In the genomic region with DNA sequence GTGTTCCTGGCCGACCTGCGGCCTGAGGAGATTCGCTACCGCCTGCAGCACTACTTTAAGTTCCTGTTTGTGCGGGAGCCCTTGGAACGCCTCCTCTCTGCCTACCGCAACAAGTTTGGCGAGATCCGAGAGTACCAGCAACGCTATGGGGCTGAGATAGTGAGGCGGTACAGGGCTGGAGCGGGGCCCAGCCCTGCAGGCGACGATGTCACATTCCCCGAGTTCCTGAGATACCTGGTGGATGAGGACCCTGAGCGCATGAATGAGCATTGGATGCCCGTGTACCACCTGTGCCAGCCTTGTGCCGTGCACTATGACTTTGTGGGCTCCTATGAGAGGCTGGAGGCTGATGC, we compare ENCODE assay signal across 8 cellular contexts. TPM values are rescaled to one million over a fixed set of nuclear protein-coding genes. Genes with fewer than 3 reads are reported as not detected.
A peak's percentile ranks its signal among the peaks of the same experiment; 100 is the strongest.
DNase-seq lines count a peak whose midpoint lies in the region; ATAC-seq and TF ChIP-seq lines count a peak whose summit lies in the region.

No MANE protein-coding gene starts in this region.

- intact Hi-C loops in CD4-positive, alpha-beta T cell (cut with DNase I, micrococcal nuclease): no loop called here
- intact Hi-C loops in lower leg skin (cut with DNase I; ENCODE audit: low total_unique reads): no loop called here

- peaks cover 0 to 5% (median 2%) of the 10 kb centered on the region in 4 donors for H3K36me3 ChIP-seq in upper lobe of left lung

- H3K4me3 ChIP-seq in lower leg skin (ENCODE audit: low read depth, poor library complexity, severe bottlenecking) (peak overlapping the region; percentile 46), upper lobe of left lung (peak overlapping the region; percentile 75 to 94 (median 78))

- peak overlapping the region; percentile 88 for H3K27ac Mint-ChIP-seq in CD4-positive, alpha-beta T cell
- H3K27ac Mint-ChIP-seq in chondrocyte (ENCODE audit: unreplicated experiment): peak overlapping the region; percentile 22

- CTCF ChIA-PET in CD4-positive, alpha-beta T cell (lab: Charles Lee): no interaction called here

- H3K4me1 ChIP-seq in upper lobe of left lung: peaks cover 8 to 20% (median 13%) of the 10 kb centered on the region in 4 donors

- H3K9me3 Mint-ChIP-seq in CD4-positive, alpha-beta T cell: no peaks in the 10 kb centered on the region
- no peaks in the 10 kb centered on the region for H3K9me3 Mint-ChIP-seq in chondrocyte (ENCODE audit: low read depth)

- POLR2A ChIA-PET in CD4-positive, alpha-beta T cell (lab: Charles Lee): no interaction called here

- DNase-seq in CD4-positive, alpha-beta T cell: no peak
- peak; percentile 37 for DNase-seq in OCI-M1 (lab: John Stamatoyannopoulos, UW)
- no peak for DNase-seq in chondrocyte (ENCODE audit: low spot score)
- no peak for DNase-seq in lower leg skin (ENCODE audit: low spot score in 2 of 2)
- DNase-seq in upper lobe of left lung: peak in 1 of 2 donors; percentile 25
- DNase-seq in NCI-H146 treated with DMSO at 0.1 percent for 48 hours (lab: John Stamatoyannopoulos, UW; ENCODE audit: unreplicated experiment): no peak
- no peak for DNase-seq in inferior parietal cortex (ENCODE audit: extremely low spot score)

- H3K36me3 Mint-ChIP-seq in CD4-positive, alpha-beta T cell (ENCODE audit: low read depth): peaks cover 7% of the 10 kb centered on the region
- peaks cover 3% of the 10 kb centered on the region for H3K36me3 Mint-ChIP-seq in chondrocyte (ENCODE audit: low read depth)

- H3K9me3 ChIP-seq in CD4-positive, alpha-beta T cell (ENCODE audit: control insufficient read depth, low read length): no peaks in the 10 kb centered on the region
- H3K9me3 ChIP-seq in upper lobe of left lung: no peaks in the 10 kb centered on the region

- peak; percentile 47 for ATAC-seq in CD4-positive, alpha-beta T cell (ENCODE audit: poor library complexity)
- ATAC-seq in GM21717 (IDR thresholded peaks at IDR 0.05; ENCODE audit: unreplicated experiment): peak; percentile 6
- ATAC-seq in upper lobe of left lung (ENCODE audit: low FRiP score in 2 of 2): peak; percentile 4 to 39

- TF ChIP-seq POLR2A in lower leg skin (IDR thresholded peaks at IDR 0.05) (no peak), upper lobe of left lung (IDR thresholded peaks at IDR 0.05) (peak in 1 of 4 donors; percentile 3)

- H3K27me3 Mint-ChIP-seq in CD4-positive, alpha-beta T cell: no peaks in the 10 kb centered on the region
- H3K27me3 Mint-ChIP-seq in chondrocyte (ENCODE audit: low read depth): no peaks in the 10 kb centered on the region

- no peak for TF ChIP-seq EP300 in upper lobe of left lung (IDR thresholded peaks at IDR 0.05)

- WGBS in lower leg skin, 2 donors: 6 to 7% methylated on average over 14 to 18 of the region's 18 CpGs
- WGBS in upper lobe of left lung, 2 donors: 13 to 33% methylated on average over 1 to 14 of the region's 18 CpGs

- H3K4me3 Mint-ChIP-seq in CD4-positive, alpha-beta T cell: peak overlapping the region; percentile 92
- H3K4me3 Mint-ChIP-seq in chondrocyte (ENCODE audit: unreplicated experiment): peak overlapping the region; percentile 80

- no peak overlapping the region for H3K27ac ChIP-seq in CD4-positive, alpha-beta T cell (ENCODE audit: low read depth, low read length)
- peak overlapping the region; percentile 86 to 93 (median 90) for H3K27ac ChIP-seq in upper lobe of left lung

- peaks cover 22% of the 10 kb centered on the region for H3K4me1 Mint-ChIP-seq in CD4-positive, alpha-beta T cell (ENCODE audit: low read depth)
- H3K4me1 Mint-ChIP-seq in chondrocyte (ENCODE audit: low read depth): peaks cover 12% of the 10 kb centered on the region

- no peak for TF ChIP-seq CTCF in CD4-positive, alpha-beta T cell (IDR thresholded peaks at IDR 0.05)
- TF ChIP-seq CTCF in chondrocyte (IDR thresholded peaks at IDR 0.05) (no peak), lower leg skin (IDR thresholded peaks at IDR 0.05) (no peak), upper lobe of left lung (IDR thresholded peaks at IDR 0.05) (no peak)

- no peaks in the 10 kb centered on the region for H3K27me3 ChIP-seq in CD4-positive, alpha-beta T cell (ENCODE audit: control insufficient read depth, insufficient read depth, low read length)
- H3K27me3 ChIP-seq in upper lobe of left lung: no peaks in the 10 kb centered on the region

RNA-seq across cellular contexts. Expression of gene CHST14, which starts 1.0 kb away (rescaled TPM):
- 1 to 10 TPM; 4.6 to 5.1 TPM for total RNA-seq in CD4-positive, alpha-beta T cell
- 45.4 to 46.2 TPM (median 45.7 TPM) in 3 replicates for total RNA-seq in chondrocyte
- 1 to 10 TPM; 5.6 to 10.0 (median 8.8) TPM for total RNA-seq in lower leg skin
- 10 to 100 TPM in 5 of 6 donors, 1 to 10 TPM in 1; 3.1 to 20.6 (median 14.6) TPM for total RNA-seq in upper lobe of left lung

RNA-seq across cellular contexts. Expression of gene BAHD1, which starts 31.0 kb away (rescaled TPM):
- total RNA-seq in CD4-positive, alpha-beta T cell: 10 to 100 TPM; 20.3 to 21.5 TPM
- total RNA-seq in chondrocyte: 24.4 to 26.4 TPM (median 24.8 TPM) in 3 replicates
- total RNA-seq in lower leg skin: 10 to 100 TPM; 12.8 to 18.5 (median 16.2) TPM
- 10 to 100 TPM; 21.0 to 36.9 (median 28.5) TPM for total RNA-seq in upper lobe of left lung
